ENCODE assay signal across 1 cellular context in the genomic region with DNA sequence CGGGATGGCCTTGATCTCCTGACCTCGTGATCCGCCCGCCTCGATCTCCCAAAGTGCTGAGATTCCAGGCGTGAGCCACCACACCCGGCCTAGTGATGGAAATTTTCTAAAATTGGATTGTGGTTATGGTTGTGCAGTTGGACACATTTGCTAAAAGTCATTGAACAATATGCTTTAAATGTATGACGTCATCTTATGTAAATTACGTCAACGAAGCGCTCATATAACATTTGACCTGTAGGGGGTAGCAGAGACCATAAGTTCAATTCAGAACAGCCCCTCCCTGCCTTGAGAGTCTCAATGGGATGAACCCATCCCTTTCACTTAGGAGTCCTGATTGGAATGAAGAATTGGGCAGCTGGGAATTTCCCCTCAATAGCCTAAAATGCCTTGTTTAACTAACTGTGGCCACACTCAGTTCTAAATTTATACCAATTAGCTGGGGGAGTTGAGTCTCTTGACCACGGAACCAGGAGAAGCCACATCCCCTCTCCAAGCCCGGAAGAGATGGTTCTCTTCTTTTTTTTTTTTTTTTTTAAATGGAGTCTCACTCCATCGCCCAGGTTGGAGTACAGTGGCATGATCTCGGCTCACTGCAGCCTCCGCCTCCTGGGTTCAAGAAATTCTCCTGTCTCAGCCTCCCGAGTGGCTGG.
TF ChIP-seq lines count a peak whose summit lies in the region.

No MANE protein-coding gene starts in this region.

TF ChIP-seq in K562, 482 proteins besides CTCF, POLR2A, EP300 and RAD21 (continued from another document and continues in another):
- TF ChIP-seq, protein P1, sequence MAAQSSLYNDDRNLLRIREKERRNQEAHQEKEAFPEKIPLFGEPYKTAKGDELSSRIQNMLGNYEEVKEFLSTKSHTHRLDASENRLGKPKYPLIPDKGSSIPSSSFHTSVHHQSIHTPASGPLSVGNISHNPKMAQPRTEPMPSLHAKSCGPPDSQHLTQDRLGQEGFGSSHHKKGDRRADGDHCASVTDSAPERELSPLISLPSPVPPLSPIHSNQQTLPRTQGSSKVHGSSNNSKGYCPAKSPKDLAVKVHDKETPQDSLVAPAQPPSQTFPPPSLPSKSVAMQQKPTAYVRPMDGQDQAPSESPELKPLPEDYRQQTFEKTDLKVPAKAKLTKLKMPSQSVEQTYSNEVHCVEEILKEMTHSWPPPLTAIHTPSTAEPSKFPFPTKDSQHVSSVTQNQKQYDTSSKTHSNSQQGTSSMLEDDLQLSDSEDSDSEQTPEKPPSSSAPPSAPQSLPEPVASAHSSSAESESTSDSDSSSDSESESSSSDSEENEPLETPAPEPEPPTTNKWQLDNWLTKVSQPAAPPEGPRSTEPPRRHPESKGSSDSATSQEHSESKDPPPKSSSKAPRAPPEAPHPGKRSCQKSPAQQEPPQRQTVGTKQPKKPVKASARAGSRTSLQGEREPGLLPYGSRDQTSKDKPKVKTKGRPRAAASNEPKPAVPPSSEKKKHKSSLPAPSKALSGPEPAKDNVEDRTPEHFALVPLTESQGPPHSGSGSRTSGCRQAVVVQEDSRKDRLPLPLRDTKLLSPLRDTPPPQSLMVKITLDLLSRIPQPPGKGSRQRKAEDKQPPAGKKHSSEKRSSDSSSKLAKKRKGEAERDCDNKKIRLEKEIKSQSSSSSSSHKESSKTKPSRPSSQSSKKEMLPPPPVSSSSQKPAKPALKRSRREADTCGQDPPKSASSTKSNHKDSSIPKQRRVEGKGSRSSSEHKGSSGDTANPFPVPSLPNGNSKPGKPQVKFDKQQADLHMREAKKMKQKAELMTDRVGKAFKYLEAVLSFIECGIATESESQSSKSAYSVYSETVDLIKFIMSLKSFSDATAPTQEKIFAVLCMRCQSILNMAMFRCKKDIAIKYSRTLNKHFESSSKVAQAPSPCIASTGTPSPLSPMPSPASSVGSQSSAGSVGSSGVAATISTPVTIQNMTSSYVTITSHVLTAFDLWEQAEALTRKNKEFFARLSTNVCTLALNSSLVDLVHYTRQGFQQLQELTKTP (IDR thresholded peaks at IDR 0.05; ENCODE audit: low read depth in 1 of 2, partially characterized antibody in 2 of 2), result peak in 1 of 2 experiments; percentile 53
- TF ChIP-seq SMAD3 (CRISPR knock-in tag; conservative IDR thresholded peaks at IDR 0.05) (peak; percentile 76; the same call in 1 of the 2 replicates), SP2 (IDR thresholded peaks at IDR 0.05; ENCODE audit: extremely low read depth, low read depth, low read length, poor library complexity, severe bottlenecking) (no peak), EP400 (IDR thresholded peaks at IDR 0.05) (peak; percentile 63), RHOXF2B (CRISPR knock-in tag; conservative IDR thresholded peaks at IDR 0.05) (peak; percentile 63; the same call in 1 of the 2 replicates), HDAC8 (tag; IDR thresholded peaks at IDR 0.05) (no peak), HNRNPLL (IDR thresholded peaks at IDR 0.05; ENCODE audit: low read depth, low read length, poor library complexity, severe bottlenecking) (no peak), JUND (IDR thresholded peaks at IDR 0.05; ENCODE audit: borderline replicate concordance, low read depth, low read length) (peak; percentile 100), JUND (tag; IDR thresholded peaks at IDR 0.05; ENCODE audit: borderline replicate concordance, low read depth, low read length) (peak; percentile 100), SMC3 (conservative IDR thresholded peaks at IDR 0.05; ENCODE audit: insufficient read depth, low read depth, low read length) (peak; percentile 63), U2AF2 (optimal IDR thresholded peaks at IDR 0.05; ENCODE audit: low read depth, low read length) (no peak), CC2D1A (IDR thresholded peaks at IDR 0.05) (peak; percentile 90), NBN (IDR thresholded peaks at IDR 0.05; ENCODE audit: low read depth) (peak; percentile 95), KDM1A (IDR thresholded peaks at IDR 0.05) (0 out of 4 replicates have a peak, but pooled peaks of 1 of the 2 experiments have one; percentile 33), CREM (IDR thresholded peaks at IDR 0.05; ENCODE audit: low read depth) (peak; percentile 97), NONO (IDR thresholded peaks at IDR 0.05; ENCODE audit: low read depth in 2 of 2, low read length in 1 of 2) (0 out of 4 replicates have a peak, but pooled peaks of 1 of the 2 experiments have one; percentile 21), ZNF766 (CRISPR knock-in tag; conservative IDR thresholded peaks at IDR 0.05) (0 out of 2 replicates have a peak, but pooled peaks have one; percentile 36), HLTF (IDR thresholded peaks at IDR 0.05) (0 out of 2 replicates have a peak, but pooled peaks have one; percentile 41), MEF2D (tag; conservative IDR thresholded peaks at IDR 0.05; ENCODE audit: low read depth) (peak; percentile 71), KHSRP (IDR thresholded peaks at IDR 0.05) (peak; percentile 88), GABPB2 (CRISPR knock-in tag; conservative IDR thresholded peaks at IDR 0.05) (peak; percentile 84), DPF2 (IDR thresholded peaks at IDR 0.05) (peak; percentile 66; the same call in 1 of the 2 replicates), ZNF347 (CRISPR knock-in tag; IDR thresholded peaks at IDR 0.05; ENCODE audit: low read depth) (0 out of 2 replicates have a peak, but pooled peaks have one; percentile 39), ZNF76 (CRISPR knock-in tag; IDR thresholded peaks at IDR 0.05; ENCODE audit: borderline replicate concordance) (0 out of 2 replicates have a peak, but pooled peaks have one; percentile 57), MTA1 (IDR thresholded peaks at IDR 0.05; ENCODE audit: borderline replicate concordance) (peak; percentile 93), ZBTB7A (IDR thresholded peaks at IDR 0.05; ENCODE audit: borderline replicate concordance, control insufficient read depth, low read depth, low read length) (peak; percentile 92), CBX1 (IDR thresholded peaks at IDR 0.05; ENCODE audit: low read depth) (no peak), ZC3H8 (IDR thresholded peaks at IDR 0.05) (0 out of 2 replicates have a peak, but pooled peaks have one; percentile 13), NCOA1 (IDR thresholded peaks at IDR 0.05; ENCODE audit: low read depth) (peak; percentile 89), SMAD4 (CRISPR knock-in tag; conservative IDR thresholded peaks at IDR 0.05) (peak; percentile 55; the same call in 1 of the 2 replicates), ZNF79 (CRISPR knock-in tag; IDR thresholded peaks at IDR 0.05; ENCODE audit: low read depth) (peak; percentile 37; the same call in 1 of the 2 replicates), KLF6 (CRISPR knock-in tag; IDR thresholded peaks at IDR 0.05; ENCODE audit: borderline replicate concordance) (peak; percentile 80; the same call in 1 of the 2 replicates), ZNF445 (CRISPR knock-in tag; IDR thresholded peaks at IDR 0.05; ENCODE audit: low read depth) (peak; percentile 74; the same call in 1 of the 2 replicates), ARNT (IDR thresholded peaks at IDR 0.05) (peak; percentile 50 to 51; a peak in 2 of 4 replicates), SMARCA4 (IDR thresholded peaks at IDR 0.05) (peak; percentile 44; the same call in 1 of the 2 replicates), HDAC1 (IDR thresholded peaks at IDR 0.05) (0 out of 4 replicates have a peak, but pooled peaks of 1 of the 2 experiments have one; percentile 13), ZNF311 (CRISPR knock-in tag; IDR thresholded peaks at IDR 0.05) (peak; percentile 77; the same call in 1 of the 2 replicates), RFX5 (IDR thresholded peaks at IDR 0.05; ENCODE audit: low read depth, low read length) (peak; percentile 59; the same call in 1 of the 2 replicates)
- TF ChIP-seq, protein P2, sequence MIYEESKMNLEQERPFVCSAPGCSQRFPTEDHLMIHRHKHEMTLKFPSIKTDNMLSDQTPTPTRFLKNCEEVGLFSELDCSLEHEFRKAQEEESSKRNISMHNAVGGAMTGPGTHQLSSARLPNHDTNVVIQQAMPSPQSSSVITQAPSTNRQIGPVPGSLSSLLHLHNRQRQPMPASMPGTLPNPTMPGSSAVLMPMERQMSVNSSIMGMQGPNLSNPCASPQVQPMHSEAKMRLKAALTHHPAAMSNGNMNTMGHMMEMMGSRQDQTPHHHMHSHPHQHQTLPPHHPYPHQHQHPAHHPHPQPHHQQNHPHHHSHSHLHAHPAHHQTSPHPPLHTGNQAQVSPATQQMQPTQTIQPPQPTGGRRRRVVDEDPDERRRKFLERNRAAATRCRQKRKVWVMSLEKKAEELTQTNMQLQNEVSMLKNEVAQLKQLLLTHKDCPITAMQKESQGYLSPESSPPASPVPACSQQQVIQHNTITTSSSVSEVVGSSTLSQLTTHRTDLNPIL (CRISPR knock-in tag; IDR thresholded peaks at IDR 0.05), result peak; percentile 73; the same call in 1 of the 2 replicates
- TF ChIP-seq, protein P3, sequence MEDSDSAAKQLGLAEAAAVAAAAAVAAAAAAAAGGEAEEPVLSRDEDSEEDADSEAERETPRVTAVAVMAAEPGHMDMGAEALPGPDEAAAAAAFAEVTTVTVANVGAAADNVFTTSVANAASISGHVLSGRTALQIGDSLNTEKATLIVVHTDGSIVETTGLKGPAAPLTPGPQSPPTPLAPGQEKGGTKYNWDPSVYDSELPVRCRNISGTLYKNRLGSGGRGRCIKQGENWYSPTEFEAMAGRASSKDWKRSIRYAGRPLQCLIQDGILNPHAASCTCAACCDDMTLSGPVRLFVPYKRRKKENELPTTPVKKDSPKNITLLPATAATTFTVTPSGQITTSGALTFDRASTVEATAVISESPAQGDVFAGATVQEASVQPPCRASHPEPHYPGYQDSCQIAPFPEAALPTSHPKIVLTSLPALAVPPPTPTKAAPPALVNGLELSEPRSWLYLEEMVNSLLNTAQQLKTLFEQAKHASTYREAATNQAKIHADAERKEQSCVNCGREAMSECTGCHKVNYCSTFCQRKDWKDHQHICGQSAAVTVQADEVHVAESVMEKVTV (CRISPR knock-in tag; IDR thresholded peaks at IDR 0.05), result peak; percentile 94
- TF ChIP-seq, protein P4, sequence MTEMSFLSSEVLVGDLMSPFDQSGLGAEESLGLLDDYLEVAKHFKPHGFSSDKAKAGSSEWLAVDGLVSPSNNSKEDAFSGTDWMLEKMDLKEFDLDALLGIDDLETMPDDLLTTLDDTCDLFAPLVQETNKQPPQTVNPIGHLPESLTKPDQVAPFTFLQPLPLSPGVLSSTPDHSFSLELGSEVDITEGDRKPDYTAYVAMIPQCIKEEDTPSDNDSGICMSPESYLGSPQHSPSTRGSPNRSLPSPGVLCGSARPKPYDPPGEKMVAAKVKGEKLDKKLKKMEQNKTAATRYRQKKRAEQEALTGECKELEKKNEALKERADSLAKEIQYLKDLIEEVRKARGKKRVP (CRISPR knock-in tag; IDR thresholded peaks at IDR 0.05), result 0 out of 2 replicates have a peak, but pooled peaks have one; percentile 20
- TF ChIP-seq, protein P5, sequence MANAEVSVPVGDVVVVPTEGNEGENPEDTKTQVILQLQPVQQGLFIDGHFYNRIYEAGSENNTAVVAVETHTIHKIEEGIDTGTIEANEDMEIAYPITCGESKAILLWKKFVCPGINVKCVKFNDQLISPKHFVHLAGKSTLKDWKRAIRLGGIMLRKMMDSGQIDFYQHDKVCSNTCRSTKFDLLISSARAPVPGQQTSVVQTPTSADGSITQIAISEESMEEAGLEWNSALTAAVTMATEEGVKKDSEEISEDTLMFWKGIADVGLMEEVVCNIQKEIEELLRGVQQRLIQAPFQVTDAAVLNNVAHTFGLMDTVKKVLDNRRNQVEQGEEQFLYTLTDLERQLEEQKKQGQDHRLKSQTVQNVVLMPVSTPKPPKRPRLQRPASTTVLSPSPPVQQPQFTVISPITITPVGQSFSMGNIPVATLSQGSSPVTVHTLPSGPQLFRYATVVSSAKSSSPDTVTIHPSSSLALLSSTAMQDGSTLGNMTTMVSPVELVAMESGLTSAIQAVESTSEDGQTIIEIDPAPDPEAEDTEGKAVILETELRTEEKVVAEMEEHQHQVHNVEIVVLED (CRISPR knock-in tag; IDR thresholded peaks at IDR 0.05), result peak; percentile 63
- TF ChIP-seq, protein P6, sequence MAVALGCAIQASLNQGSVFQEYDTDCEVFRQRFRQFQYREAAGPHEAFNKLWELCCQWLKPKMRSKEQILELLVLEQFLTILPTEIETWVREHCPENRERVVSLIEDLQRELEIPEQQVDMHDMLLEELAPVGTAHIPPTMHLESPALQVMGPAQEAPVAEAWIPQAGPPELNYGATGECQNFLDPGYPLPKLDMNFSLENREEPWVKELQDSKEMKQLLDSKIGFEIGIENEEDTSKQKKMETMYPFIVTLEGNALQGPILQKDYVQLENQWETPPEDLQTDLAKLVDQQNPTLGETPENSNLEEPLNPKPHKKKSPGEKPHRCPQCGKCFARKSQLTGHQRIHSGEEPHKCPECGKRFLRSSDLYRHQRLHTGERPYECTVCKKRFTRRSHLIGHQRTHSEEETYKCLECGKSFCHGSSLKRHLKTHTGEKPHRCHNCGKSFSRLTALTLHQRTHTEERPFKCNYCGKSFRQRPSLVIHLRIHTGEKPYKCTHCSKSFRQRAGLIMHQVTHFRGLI (CRISPR knock-in tag; IDR thresholded peaks at IDR 0.05), result peak; percentile 86
- TF ChIP-seq, protein P7, sequence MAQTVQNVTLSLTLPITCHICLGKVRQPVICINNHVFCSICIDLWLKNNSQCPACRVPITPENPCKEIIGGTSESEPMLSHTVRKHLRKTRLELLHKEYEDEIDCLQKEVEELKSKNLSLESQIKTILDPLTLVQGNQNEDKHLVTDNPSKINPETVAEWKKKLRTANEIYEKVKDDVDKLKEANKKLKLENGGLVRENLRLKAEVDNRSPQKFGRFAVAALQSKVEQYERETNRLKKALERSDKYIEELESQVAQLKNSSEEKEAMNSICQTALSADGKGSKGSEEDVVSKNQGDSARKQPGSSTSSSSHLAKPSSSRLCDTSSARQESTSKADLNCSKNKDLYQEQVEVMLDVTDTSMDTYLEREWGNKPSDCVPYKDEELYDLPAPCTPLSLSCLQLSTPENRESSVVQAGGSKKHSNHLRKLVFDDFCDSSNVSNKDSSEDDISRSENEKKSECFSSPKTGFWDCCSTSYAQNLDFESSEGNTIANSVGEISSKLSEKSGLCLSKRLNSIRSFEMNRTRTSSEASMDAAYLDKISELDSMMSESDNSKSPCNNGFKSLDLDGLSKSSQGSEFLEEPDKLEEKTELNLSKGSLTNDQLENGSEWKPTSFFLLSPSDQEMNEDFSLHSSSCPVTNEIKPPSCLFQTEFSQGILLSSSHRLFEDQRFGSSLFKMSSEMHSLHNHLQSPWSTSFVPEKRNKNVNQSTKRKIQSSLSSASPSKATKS (CRISPR knock-in tag; IDR thresholded peaks at IDR 0.05), result 0 out of 2 replicates have a peak, but pooled peaks have one; percentile 62
- TF ChIP-seq, protein P8, sequence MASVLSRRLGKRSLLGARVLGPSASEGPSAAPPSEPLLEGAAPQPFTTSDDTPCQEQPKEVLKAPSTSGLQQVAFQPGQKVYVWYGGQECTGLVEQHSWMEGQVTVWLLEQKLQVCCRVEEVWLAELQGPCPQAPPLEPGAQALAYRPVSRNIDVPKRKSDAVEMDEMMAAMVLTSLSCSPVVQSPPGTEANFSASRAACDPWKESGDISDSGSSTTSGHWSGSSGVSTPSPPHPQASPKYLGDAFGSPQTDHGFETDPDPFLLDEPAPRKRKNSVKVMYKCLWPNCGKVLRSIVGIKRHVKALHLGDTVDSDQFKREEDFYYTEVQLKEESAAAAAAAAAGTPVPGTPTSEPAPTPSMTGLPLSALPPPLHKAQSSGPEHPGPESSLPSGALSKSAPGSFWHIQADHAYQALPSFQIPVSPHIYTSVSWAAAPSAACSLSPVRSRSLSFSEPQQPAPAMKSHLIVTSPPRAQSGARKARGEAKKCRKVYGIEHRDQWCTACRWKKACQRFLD (CRISPR knock-in tag; IDR thresholded peaks at IDR 0.05), result 0 out of 2 replicates have a peak, but pooled peaks have one; percentile 57
